1 cellular context compared by ENCODE assay signal in the genomic region with DNA sequence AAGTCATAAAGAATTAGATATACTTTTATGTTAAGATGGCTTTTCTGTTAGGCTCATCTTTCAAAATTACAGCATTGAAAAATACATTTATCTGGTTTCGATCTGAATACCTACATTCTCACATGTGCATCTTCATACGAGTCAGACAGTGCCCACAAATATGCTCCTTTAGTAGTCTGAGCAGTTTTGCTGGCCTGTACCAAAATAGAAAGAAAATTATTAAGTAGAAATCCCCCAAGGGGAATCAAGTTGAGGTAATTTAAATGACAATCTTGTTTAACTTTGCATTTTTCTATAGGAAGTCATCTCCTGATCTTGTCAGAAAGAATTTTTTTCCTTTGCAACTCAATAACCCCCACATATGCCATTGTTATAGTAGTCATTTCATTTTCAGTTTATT.
TF ChIP-seq lines count a peak whose summit lies in the region.

No MANE protein-coding gene starts in this region.

TF ChIP-seq in SK-N-SH, 30 proteins besides CTCF, POLR2A, EP300 and RAD21 (continued from another document):
- TF ChIP-seq EZH2phosphoT487 (IDR thresholded peaks at IDR 0.05; ENCODE audit: borderline replicate concordance, low read depth) = no peak
- TF ChIP-seq, protein P1, sequence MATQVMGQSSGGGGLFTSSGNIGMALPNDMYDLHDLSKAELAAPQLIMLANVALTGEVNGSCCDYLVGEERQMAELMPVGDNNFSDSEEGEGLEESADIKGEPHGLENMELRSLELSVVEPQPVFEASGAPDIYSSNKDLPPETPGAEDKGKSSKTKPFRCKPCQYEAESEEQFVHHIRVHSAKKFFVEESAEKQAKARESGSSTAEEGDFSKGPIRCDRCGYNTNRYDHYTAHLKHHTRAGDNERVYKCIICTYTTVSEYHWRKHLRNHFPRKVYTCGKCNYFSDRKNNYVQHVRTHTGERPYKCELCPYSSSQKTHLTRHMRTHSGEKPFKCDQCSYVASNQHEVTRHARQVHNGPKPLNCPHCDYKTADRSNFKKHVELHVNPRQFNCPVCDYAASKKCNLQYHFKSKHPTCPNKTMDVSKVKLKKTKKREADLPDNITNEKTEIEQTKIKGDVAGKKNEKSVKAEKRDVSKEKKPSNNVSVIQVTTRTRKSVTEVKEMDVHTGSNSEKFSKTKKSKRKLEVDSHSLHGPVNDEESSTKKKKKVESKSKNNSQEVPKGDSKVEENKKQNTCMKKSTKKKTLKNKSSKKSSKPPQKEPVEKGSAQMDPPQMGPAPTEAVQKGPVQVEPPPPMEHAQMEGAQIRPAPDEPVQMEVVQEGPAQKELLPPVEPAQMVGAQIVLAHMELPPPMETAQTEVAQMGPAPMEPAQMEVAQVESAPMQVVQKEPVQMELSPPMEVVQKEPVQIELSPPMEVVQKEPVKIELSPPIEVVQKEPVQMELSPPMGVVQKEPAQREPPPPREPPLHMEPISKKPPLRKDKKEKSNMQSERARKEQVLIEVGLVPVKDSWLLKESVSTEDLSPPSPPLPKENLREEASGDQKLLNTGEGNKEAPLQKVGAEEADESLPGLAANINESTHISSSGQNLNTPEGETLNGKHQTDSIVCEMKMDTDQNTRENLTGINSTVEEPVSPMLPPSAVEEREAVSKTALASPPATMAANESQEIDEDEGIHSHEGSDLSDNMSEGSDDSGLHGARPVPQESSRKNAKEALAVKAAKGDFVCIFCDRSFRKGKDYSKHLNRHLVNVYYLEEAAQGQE (IDR thresholded peaks at IDR 0.05; ENCODE audit: low read depth, low read length) = no peak
- peak; percentile 62; the same call in 1 of the 2 replicates for TF ChIP-seq FOSL2 (IDR thresholded peaks at IDR 0.05; ENCODE audit: borderline replicate concordance, low read depth)
- no peak for TF ChIP-seq YY1 (IDR thresholded peaks at IDR 0.05; ENCODE audit: low read depth)
- no peak for TF ChIP-seq MXI1 (IDR thresholded peaks at IDR 0.05; ENCODE audit: low read depth, low read length)
- peak; percentile 80 for TF ChIP-seq RXRA (IDR thresholded peaks at IDR 0.05; ENCODE audit: borderline replicate concordance, low read depth)
